In genomic region chr6:16765235-16765634, GRCh38 we compare ENCODE assay signal across 17 cellular contexts. TPM values are rescaled to one million over a fixed set of nuclear protein-coding genes. Genes with fewer than 3 reads are reported as not detected.
DNase-seq lines count a peak whose midpoint lies in the region; ATAC-seq lines count a peak whose summit lies in the region.
"Had no signal": no experiment of that assay in that cellular context is flagged by ENCODE, and none has a peak within 500 bp of the region (broad histone marks: within the 10 kb centered on the region; RNA-seq: fewer than 3 reads in every experiment).

No MANE protein-coding gene starts in this region.

- H3K36me3 Mint-ChIP-seq in natural killer cell treated with Interleukin-12 subunit alpha and Interleukin-12 subunit beta and Interleukin-15 and Interleukin-18, amount 100 ng/mL, for 72 hours: peaks cover 4% of the 10 kb centered on the region

- no CpG with 5 or more reads among the region's 3 CpGs for WGBS in trophoblast cell (ENCODE audit: extremely low coverage, insufficient coverage, insufficient read length)

- H3K79me1 ChIP-seq in trophoblast cell (ENCODE audit: low read length): peaks cover 13% of the 10 kb centered on the region

- peak overlapping the region; percentile 79 for H3K27ac ChIP-seq in ACC112 (ENCODE audit: low read depth, low read length)
- H3K27ac ChIP-seq in SJSA1: peak overlapping the region; percentile 76
- no peak overlapping the region for H3K27ac ChIP-seq in trophoblast cell (ENCODE audit: low read depth, low read length)
- H3K27ac ChIP-seq: pancreas had no signal

- no peak overlapping the region for H4K8ac ChIP-seq in trophoblast cell (ENCODE audit: low read depth, low read length)

- H3K4me1 Mint-ChIP-seq in natural killer cell treated with Interleukin-12 subunit alpha and Interleukin-12 subunit beta and Interleukin-15 and Interleukin-18, amount 100 ng/mL, for 72 hours (ENCODE audit: low read depth in 2 of 2): peaks cover 53 to 76% of the 10 kb centered on the region in 2 donors

- no peak overlapping the region for H3K14ac ChIP-seq in trophoblast cell (ENCODE audit: low read length)

- ATAC-seq in natural killer cell treated with Interleukin-12 subunit alpha and Interleukin-12 subunit beta and Interleukin-15 and Interleukin-18, amount 100 ng/mL, for 72 hours: no peak
- ATAC-seq in GM21447 (IDR thresholded peaks at IDR 0.05; ENCODE audit: unreplicated experiment): no peak
- ATAC-seq: left colon; naive thymus-derived CD4-positive, alpha-beta T cell; pancreas; sciatic nerve had no signal

- H4K12ac ChIP-seq in trophoblast cell (ENCODE audit: low read depth, low read length): no peak overlapping the region

- no peak overlapping the region for H3K9ac ChIP-seq in trophoblast cell (ENCODE audit: low read length)

- H2BK120ac ChIP-seq in trophoblast cell (ENCODE audit: insufficient read depth, low read length, poor library complexity): no peak overlapping the region

- no peak overlapping the region for H2AK5ac ChIP-seq in trophoblast cell (ENCODE audit: low read length)

- no peak overlapping the region for H2BK12ac ChIP-seq in trophoblast cell (ENCODE audit: low read length)

- H3K18ac ChIP-seq in trophoblast cell (ENCODE audit: low read length): no peak overlapping the region

- H2BK5ac ChIP-seq in trophoblast cell (ENCODE audit: low read depth, low read length, poor library complexity): no peak overlapping the region

- no peaks in the 10 kb centered on the region for H3K9me3 Mint-ChIP-seq in natural killer cell treated with Interleukin-12 subunit alpha and Interleukin-12 subunit beta and Interleukin-15 and Interleukin-18, amount 100 ng/mL, for 72 hours
- H3K9me3 Mint-ChIP-seq: activated naive CD4-positive, alpha-beta T cell treated with anti-CD3 and anti-CD28 coated beads for 36 hours had no signal

- H2AFZ ChIP-seq in ACC112 (ENCODE audit: low read length, unreplicated experiment): no peak overlapping the region
- no peak overlapping the region for H2AFZ ChIP-seq in trophoblast cell (ENCODE audit: insufficient read depth, low read length, poor library complexity)

- H3K9me3 ChIP-seq in SJSA1 (replicated peaks): no peaks in the 10 kb centered on the region
- no peaks in the 10 kb centered on the region for H3K9me3 ChIP-seq in trophoblast cell (ENCODE audit: insufficient read depth, low read depth, low read length)
- H3K9me3 ChIP-seq: HAP-1, pancreas had no signal

- no peak overlapping the region for H3K23ac ChIP-seq in trophoblast cell (ENCODE audit: low read length)

- H3K4me3 ChIP-seq in ACC112 (ENCODE audit: low read depth, low read length) (no peak overlapping the region), SJSA1 (no peak overlapping the region), trophoblast cell (ENCODE audit: low read depth, low read length) (no peak overlapping the region)
- H3K4me3 ChIP-seq: HAP-1, pancreas had no signal

- no peak overlapping the region for H3K4me3 Mint-ChIP-seq in natural killer cell treated with Interleukin-12 subunit alpha and Interleukin-12 subunit beta and Interleukin-15 and Interleukin-18, amount 100 ng/mL, for 72 hours
- H3K4me3 Mint-ChIP-seq: activated naive CD4-positive, alpha-beta T cell treated with anti-CD3 and anti-CD28 coated beads for 36 hours had no signal

- H3K4me1 ChIP-seq in ACC112 (ENCODE audit: control insufficient read depth, insufficient read depth, low read length, unreplicated experiment) (peaks cover 58% of the 10 kb centered on the region), SJSA1 (replicated peaks) (peaks cover 60% of the 10 kb centered on the region), trophoblast cell (ENCODE audit: control insufficient read depth in 1 of 2, insufficient read depth in 2 of 2, low read length in 2 of 2) (peaks cover 0 to 2% of the 10 kb centered on the region in 2 experiments)

- H3K27me3 ChIP-seq in ACC112 (ENCODE audit: insufficient read depth, low read length): no peaks in the 10 kb centered on the region
- no peaks in the 10 kb centered on the region for H3K27me3 ChIP-seq in SJSA1 (replicated peaks)
- no peaks in the 10 kb centered on the region for H3K27me3 ChIP-seq in trophoblast cell (ENCODE audit: insufficient read depth, low read length)
- H3K27me3 ChIP-seq: pancreas had no signal

- H3K4me2 ChIP-seq in trophoblast cell (ENCODE audit: low read length): no peak overlapping the region

- DNase-seq in EH (ENCODE audit: low read depth) (peak; percentile 37), SJSA1 (ENCODE audit: low read depth in 1 of 2, low spot score in 2 of 2) (no peak), trophoblast cell (no peak)
- no peak for DNase-seq in natural killer cell treated with Interleukin-12 subunit alpha and Interleukin-12 subunit beta and Interleukin-15 and Interleukin-18, amount 100 ng/mL, for 72 hours (ENCODE audit: low spot score)
- no peak for DNase-seq in activated naive CD4-positive, alpha-beta T cell (lab: John Stamatoyannopoulos, UW)
- DNase-seq: activated CD4-positive, alpha-beta T cell treated with anti-CD3 and anti-CD28 coated beads for 4 hours; activated CD8-positive, alpha-beta memory T cell treated with anti-CD3 and anti-CD28 coated beads, Interleukin-2, amount 50 U/mL, for 48 hours; activated naive CD4-positive, alpha-beta T cell treated with anti-CD3 and anti-CD28 coated beads for 36 hours; cerebellar nuclear complex; left colon; pancreas; substantia nigra had no signal

- H4K91ac ChIP-seq in trophoblast cell (ENCODE audit: low read depth, low read length): no peak overlapping the region

- H3K27ac Mint-ChIP-seq in natural killer cell treated with Interleukin-12 subunit alpha and Interleukin-12 subunit beta and Interleukin-15 and Interleukin-18, amount 100 ng/mL, for 72 hours: peak overlapping the region; percentile 79 to 91
- H3K27ac Mint-ChIP-seq: activated naive CD4-positive, alpha-beta T cell treated with anti-CD3 and anti-CD28 coated beads for 36 hours had no signal

- H3K36me3 ChIP-seq in ACC112 (ENCODE audit: insufficient read depth, low read length) (no peaks in the 10 kb centered on the region), SJSA1 (peaks cover 3% of the 10 kb centered on the region), trophoblast cell (ENCODE audit: control insufficient read depth in 1 of 2, insufficient read depth in 2 of 2, low read length in 2 of 2) (no peaks in the 10 kb centered on the region)
- H3K36me3 ChIP-seq: HAP-1, pancreas had no signal

- H3K4ac ChIP-seq in trophoblast cell (ENCODE audit: low read depth, low read length): no peak overlapping the region

- H3K79me2 ChIP-seq in ACC112 (ENCODE audit: control insufficient read depth, insufficient read depth, low read length, unreplicated experiment): peaks cover 3% of the 10 kb centered on the region
- peaks cover 6% of the 10 kb centered on the region for H3K79me2 ChIP-seq in trophoblast cell (ENCODE audit: control insufficient read depth, insufficient read depth, low read length, poor library complexity)

- no peaks in the 10 kb centered on the region for H3K27me3 Mint-ChIP-seq in natural killer cell treated with Interleukin-12 subunit alpha and Interleukin-12 subunit beta and Interleukin-15 and Interleukin-18, amount 100 ng/mL, for 72 hours

RNA-seq across cellular contexts. Expression of gene ATXN1, which starts 4.0 kb away (rescaled TPM):
- 20.8 and 24.8 TPM in 2 replicates for total RNA-seq in SJSA1 (2014; rRNA removed; shearing (Covaris generic))
- total RNA-seq in natural killer cell treated with Interleukin-12 subunit alpha and Interleukin-12 subunit beta and Interleukin-15 and Interleukin-18, amount 100 ng/mL, for 72 hours: 100 to 1,000 TPM in 1 of 2 donors, 10 to 100 TPM in 1; 56.4 to 103 TPM
- 10.5 and 11.1 TPM in 2 replicates for polyA plus RNA-seq in trophoblast cell (2013)
